15 cellular contexts compared by ENCODE assay signal in the genomic region with DNA sequence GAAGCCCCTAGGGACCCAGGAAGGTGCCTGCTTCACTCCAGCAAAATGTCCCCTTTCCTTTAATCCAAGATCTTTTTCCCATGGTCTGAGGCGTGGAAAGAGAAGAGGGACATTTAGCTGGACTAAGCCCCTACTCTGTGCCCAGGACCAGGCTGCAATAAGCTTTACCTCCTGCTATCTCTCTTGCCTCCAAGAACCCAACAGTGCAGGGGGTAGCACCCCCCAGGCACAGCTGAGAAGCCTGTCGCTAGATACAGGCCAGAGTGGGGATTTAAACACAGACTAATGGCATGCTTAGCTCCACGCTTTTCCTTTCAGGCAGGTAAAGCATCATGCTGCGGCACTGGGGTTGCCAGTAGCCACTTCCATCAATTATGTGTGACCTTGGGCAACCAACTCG. TPM values are rescaled to one million over a fixed set of nuclear protein-coding genes. Genes with fewer than 3 reads are reported as not detected.
DNase-seq lines count a peak whose midpoint lies in the region; ATAC-seq and TF ChIP-seq lines count a peak whose summit lies in the region.
"Had no signal": no experiment of that assay in that cellular context is flagged by ENCODE, and none has a peak within 500 bp of the region (broad histone marks: within the 10 kb centered on the region; RNA-seq: fewer than 3 reads in every experiment).

No MANE protein-coding gene starts in this region.

- H3K9ac ChIP-seq in KMS-11: peak overlapping the region; percentile 56

- H3K4me3 ChIP-seq in KMS-11 (IDR thresholded peaks at IDR 0.05; ENCODE audit: insufficient read depth, low read depth, low read length): no peak overlapping the region

- H3K9me3 Mint-ChIP-seq in T-helper 1 cell treated with Interleukin-12 subunit alpha and Interleukin-12 subunit beta and Interleukin-4 antibody, amounts not matched to agents 30 μg/mL and 1 μg/mL, for 36 hours: no peaks in the 10 kb centered on the region

- no peak for DNase-seq in T-helper 1 cell
- no peak for DNase-seq in caudate nucleus (lab: John Stamatoyannopoulos, UW)
- DNase-seq in sciatic nerve (ENCODE audit: low spot score): no peak
- DNase-seq in HEK293T (ENCODE audit: extremely low spot score): no peak
- DNase-seq: HCEC 1CT, NCI-H1105 treated with DMSO at 0.1 percent for 48 hours, NCI-H187, SIG-M5 had no signal

- H3K27ac ChIP-seq in KMS-11 (peak overlapping the region; percentile 89), caudate nucleus (ENCODE audit: low read depth, low read length) (peak overlapping the region; percentile 37)
- H3K27ac ChIP-seq: 22Rv1 had no signal

- H3K4me2 ChIP-seq in KMS-11: peak overlapping the region; percentile 97

- H3K27me3 Mint-ChIP-seq in T-helper 1 cell treated with Interleukin-12 subunit alpha and Interleukin-12 subunit beta and Interleukin-4 antibody, amounts not matched to agents 30 μg/mL and 1 μg/mL, for 36 hours (ENCODE audit: low read depth): peaks cover 43% of the 10 kb centered on the region

- H3K4me1 ChIP-seq in KMS-11 (ENCODE audit: low read depth, poor library complexity, severe bottlenecking): peaks cover 100% of the 10 kb centered on the region

- peaks cover 61% of the 10 kb centered on the region for H3K4me1 Mint-ChIP-seq in T-helper 1 cell treated with Interleukin-12 subunit alpha and Interleukin-12 subunit beta and Interleukin-4 antibody, amounts not matched to agents 30 μg/mL and 1 μg/mL, for 36 hours (ENCODE audit: low read depth)

- H3K27me3 ChIP-seq in KMS-11 (ENCODE audit: insufficient read depth, low read depth): no peaks in the 10 kb centered on the region

- peak overlapping the region; percentile 38 for H3K4me3 Mint-ChIP-seq in T-helper 1 cell treated with Interleukin-12 subunit alpha and Interleukin-12 subunit beta and Interleukin-4 antibody, amounts not matched to agents 30 μg/mL and 1 μg/mL, for 36 hours

- no peaks in the 10 kb centered on the region for H3K79me2 ChIP-seq in KMS-11 (ENCODE audit: insufficient read depth, low read depth)

- peak; percentile 13 for ATAC-seq in sciatic nerve
- no peak for ATAC-seq in HG03378 (IDR thresholded peaks at IDR 0.05; ENCODE audit: unreplicated experiment)
- ATAC-seq in GM19463 (IDR thresholded peaks at IDR 0.05; ENCODE audit: unreplicated experiment): no peak

- H2AFZ ChIP-seq in KMS-11 (ENCODE audit: low read depth): peak overlapping the region; percentile 7; the same call in 1 of the 2 replicates

- intact Hi-C loops in sciatic nerve (cut with DNase I): no loop called here

- POLR2A ChIA-PET in HEK293T (lab: Yijun Ruan, JAX): no interaction called here

- CTCF ChIA-PET in HEK293T (lab: Yijun Ruan, JAX): interaction anchor here (1.2 kb wide), 2 partner anchors 10 to 26 kb away, joined by 3 to 5 read pairs; no protein-coding TSS in a partner anchor

- TF ChIP-seq CTCF in KMS-11 (conservative IDR thresholded peaks at IDR 0.05; ENCODE audit: low read depth, low read length): no peak

- H3K36me3 Mint-ChIP-seq in T-helper 1 cell treated with Interleukin-12 subunit alpha and Interleukin-12 subunit beta and Interleukin-4 antibody, amounts not matched to agents 30 μg/mL and 1 μg/mL, for 36 hours (ENCODE audit: low read depth): peaks cover 3% of the 10 kb centered on the region

- no peak overlapping the region for H3K27ac Mint-ChIP-seq in T-helper 1 cell treated with Interleukin-12 subunit alpha and Interleukin-12 subunit beta and Interleukin-4 antibody, amounts not matched to agents 30 μg/mL and 1 μg/mL, for 36 hours

- no peaks in the 10 kb centered on the region for H4K20me1 ChIP-seq in KMS-11 (ENCODE audit: insufficient read depth)

- no peaks in the 10 kb centered on the region for H3K36me3 ChIP-seq in KMS-11 (ENCODE audit: insufficient read depth)

TF ChIP-seq in HEK293T, 16 proteins besides CTCF, POLR2A, EP300 and RAD21:
- TF ChIP-seq ARNT (IDR thresholded peaks at IDR 0.05): no peak
- no peak for TF ChIP-seq CTBP1 (IDR thresholded peaks at IDR 0.05; ENCODE audit: borderline replicate concordance)
- TF ChIP-seq FOXM1 (IDR thresholded peaks at IDR 0.05; ENCODE audit: borderline replicate concordance): no peak
- TF ChIP-seq FOXA1 (IDR thresholded peaks at IDR 0.05): no peak

RNA-seq across cellular contexts. Expression of gene CCL1, which starts 24.5 kb away (rescaled TPM):
- not detected for total RNA-seq in sciatic nerve
- total RNA-seq: NCI-H460, RPMI7951 had no signal

RNA-seq across cellular contexts. Expression of gene CCL13, which starts 31.3 kb away (rescaled TPM):
- 28.8 TPM for total RNA-seq in sciatic nerve
- total RNA-seq: NCI-H460, RPMI7951 had no signal
